ENCODE assay signal across 25 cellular contexts in the genomic region with DNA sequence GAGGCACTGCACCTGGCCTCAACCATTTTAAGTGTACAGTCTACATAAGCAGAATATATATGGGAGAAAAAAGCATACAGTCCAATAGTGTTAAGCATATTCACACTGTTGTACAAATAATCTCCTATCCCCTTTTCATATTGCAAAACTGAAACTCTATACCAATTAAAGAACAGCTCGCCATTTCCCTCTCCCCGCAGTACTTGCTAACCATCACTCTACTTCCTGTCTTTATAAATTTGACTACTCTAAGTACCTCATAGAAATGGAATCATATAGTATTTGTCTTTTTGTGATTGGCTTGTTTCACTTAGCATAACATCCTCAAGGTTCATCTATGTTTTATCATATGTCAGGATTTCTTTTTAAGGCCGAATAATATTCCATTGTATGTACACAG. TPM values are rescaled to one million over a fixed set of nuclear protein-coding genes. Genes with fewer than 3 reads are reported as not detected.
DNase-seq lines count a peak whose midpoint lies in the region; ATAC-seq, FAIRE-seq and TF ChIP-seq lines count a peak whose summit lies in the region.
"Had no signal": no experiment of that assay in that cellular context is flagged by ENCODE, and none has a peak within 500 bp of the region (broad histone marks: within the 10 kb centered on the region; RNA-seq: fewer than 3 reads in every experiment).

No MANE protein-coding gene starts in this region.

- no peak overlapping the region for H3K4me3 ChIP-seq in CD4-positive, alpha-beta memory T cell (ENCODE audit: low read length in 2 of 2)
- H3K4me3 ChIP-seq in Peyer's patch, result no peak overlapping the region
- H3K4me3 ChIP-seq: ascending aorta, dorsolateral prefrontal cortex, hepatocyte, lower lobe of right lung, smooth muscle cell, upper lobe of right lung had no signal

- POLR2A ChIA-PET in CD4-positive, alpha-beta memory T cell (lab: Charles Lee; ENCODE audit: partially characterized antibody), result interaction anchor here (0.9 to 5.1 kb wide), 12 partner anchors 12 to 284 kb away, joined by 3 to 84 read pairs (median 4); partner anchors contain the start of genes ARHGEF3 and TASOR

- TF ChIP-seq CTCF in Peyer's patch (IDR thresholded peaks at IDR 0.05), result no peak

- peak overlapping the region in 5 of 8 donors; percentile 0 to 33 (median 4) for H3K4me3 Mint-ChIP-seq in CD4-positive, alpha-beta memory T cell
- peak overlapping the region; percentile 1 for H3K4me3 Mint-ChIP-seq in T-helper 2 cell treated with Interferon-gamma antibody and Interleukin-4, amounts not matched to agents 5 μg/mL and 100 μg/mL, for 36 hours
- H3K4me3 Mint-ChIP-seq in memory B cell, result no peak overlapping the region

- no peaks in the 10 kb centered on the region for H3K36me3 Mint-ChIP-seq in CD4-positive, alpha-beta memory T cell
- H3K36me3 Mint-ChIP-seq in T-helper 2 cell treated with Interferon-gamma antibody and Interleukin-4, amounts not matched to agents 5 μg/mL and 100 μg/mL, for 36 hours (ENCODE audit: low read depth), result peaks cover 3% of the 10 kb centered on the region
- no peaks in the 10 kb centered on the region for H3K36me3 Mint-ChIP-seq in memory B cell

- intact Hi-C loops in CD4-positive, alpha-beta memory T cell (cut with micrococcal nuclease), result loop anchor here (5.0 kb wide), 1 partner anchor 398 kb away; no protein-coding TSS in a partner anchor

- H3K4me1 Mint-ChIP-seq in CD4-positive, alpha-beta memory T cell, result peaks cover 11 to 21% (median 13%) of the 10 kb centered on the region in 4 donors
- peaks cover 24% of the 10 kb centered on the region for H3K4me1 Mint-ChIP-seq in T-helper 2 cell treated with Interferon-gamma antibody and Interleukin-4, amounts not matched to agents 5 μg/mL and 100 μg/mL, for 36 hours (ENCODE audit: low read depth)
- peaks cover 5% of the 10 kb centered on the region for H3K4me1 Mint-ChIP-seq in memory B cell

- no peaks in the 10 kb centered on the region for H3K27me3 ChIP-seq in CD4-positive, alpha-beta memory T cell (ENCODE audit: insufficient read depth, low read length)
- no peaks in the 10 kb centered on the region for H3K27me3 ChIP-seq in Peyer's patch
- H3K27me3 ChIP-seq: ascending aorta, dorsolateral prefrontal cortex, hepatocyte, upper lobe of right lung had no signal

- no peak overlapping the region for H3K27ac ChIP-seq in CD4-positive, alpha-beta memory T cell (ENCODE audit: low read depth, low read length)
- no peak overlapping the region for H3K27ac ChIP-seq in Peyer's patch
- H3K27ac ChIP-seq: ascending aorta, dorsolateral prefrontal cortex, epithelial cell of prostate, hepatocyte, lower lobe of right lung, upper lobe of right lung, VCaP had no signal

- H3K9me3 Mint-ChIP-seq in CD4-positive, alpha-beta memory T cell, result no peaks in the 10 kb centered on the region
- H3K9me3 Mint-ChIP-seq in T-helper 2 cell treated with Interferon-gamma antibody and Interleukin-4, amounts not matched to agents 5 μg/mL and 100 μg/mL, for 36 hours, result peaks cover 5% of the 10 kb centered on the region
- no peaks in the 10 kb centered on the region for H3K9me3 Mint-ChIP-seq in memory B cell

- FAIRE-seq in GM12891 (lab: Jason Lieb, UNC), result peak; percentile 87

- H3K27me3 Mint-ChIP-seq in CD4-positive, alpha-beta memory T cell, result no peaks in the 10 kb centered on the region
- no peaks in the 10 kb centered on the region for H3K27me3 Mint-ChIP-seq in T-helper 2 cell treated with Interferon-gamma antibody and Interleukin-4, amounts not matched to agents 5 μg/mL and 100 μg/mL, for 36 hours (ENCODE audit: low read depth)
- H3K27me3 Mint-ChIP-seq in memory B cell, result no peaks in the 10 kb centered on the region

- H3K27ac Mint-ChIP-seq in CD4-positive, alpha-beta memory T cell, result peak overlapping the region in 4 of 7 donors; percentile 13 to 57 (median 32)
- H3K27ac Mint-ChIP-seq in T-helper 2 cell treated with Interferon-gamma antibody and Interleukin-4, amounts not matched to agents 5 μg/mL and 100 μg/mL, for 36 hours, result peak overlapping the region; percentile 52
- no peak overlapping the region for H3K27ac Mint-ChIP-seq in memory B cell

- ATAC-seq in memory B cell (ENCODE audit: low read depth) (peak; percentile 57), HG02981 (IDR thresholded peaks at IDR 0.05; ENCODE audit: unreplicated experiment) (no peak)
- ATAC-seq: HCT116, lower lobe of right lung, upper lobe of right lung had no signal

- H3K9me3 ChIP-seq in CD4-positive, alpha-beta memory T cell (ENCODE audit: control insufficient read depth in 1 of 2, low read length in 2 of 2), result no peaks in the 10 kb centered on the region
- H3K9me3 ChIP-seq in Peyer's patch, result no peaks in the 10 kb centered on the region
- H3K9me3 ChIP-seq: ascending aorta, lower lobe of right lung, upper lobe of right lung had no signal

- CTCF ChIA-PET in CD4-positive, alpha-beta memory T cell (lab: Charles Lee; ENCODE audit: partially characterized antibody), result interaction anchor here (0.7 to 10.6 kb wide), 22 partner anchors 8 to 291 kb away, joined by 3 to 321 read pairs (median 4); partner anchors contain the start of gene ARHGEF3

- H3K4me1 ChIP-seq in CD4-positive, alpha-beta memory T cell (ENCODE audit: insufficient read depth, low read length), result peaks cover 16% of the 10 kb centered on the region
- no peaks in the 10 kb centered on the region for H3K4me1 ChIP-seq in Peyer's patch
- H3K4me1 ChIP-seq: ascending aorta, upper lobe of right lung had no signal

- no peak for DNase-seq in CD4-positive, alpha-beta memory T cell
- DNase-seq in GM12891 (ENCODE audit: insufficient read length, low spot score) (no peak), memory B cell (ENCODE audit: low spot score in 2 of 2) (no peak), Peyer's patch (no peak), AG08396 (ENCODE audit: low spot score) (no peak)
- DNase-seq in T-helper 2 cell treated with Interferon-gamma antibody and Interleukin-4, amounts not matched to agents 5 μg/mL and 100 μg/mL, for 36 hours (ENCODE audit: low spot score), result no peak
- DNase-seq: activated effector memory CD4-positive, alpha-beta T cell treated with anti-CD3 and anti-CD28 coated beads, Interleukin-2, amount 50 U/mL, for 16 hours; AML-193; Calu3; central memory CD4-positive, alpha-beta T cell; dorsolateral prefrontal cortex; foreskin fibroblast; lower lobe of right lung; NCI-H1417; NCI-H526 treated with DMSO at 0.1 percent for 48 hours; occipital lobe; stimulated activated CD4-positive, alpha-beta T cell treated with anti-CD3 and anti-CD28 coated beads, Interleukin-4, amount 100 ng/mL, for 1 hour; upper lobe of right lung had no signal

- no peak for TF ChIP-seq POLR2A in GM12891 (IDR thresholded peaks at IDR 0.05; ENCODE audit: low read depth, low read length)
- TF ChIP-seq POLR2A in Peyer's patch (IDR thresholded peaks at IDR 0.05), result no peak

- H3K36me3 ChIP-seq in CD4-positive, alpha-beta memory T cell (ENCODE audit: insufficient read depth, low read length), result no peaks in the 10 kb centered on the region
- H3K36me3 ChIP-seq in Peyer's patch, result no peaks in the 10 kb centered on the region
- H3K36me3 ChIP-seq: ascending aorta, lower lobe of right lung, upper lobe of right lung had no signal

TF ChIP-seq in GM12891, 5 proteins besides CTCF, POLR2A, EP300 and RAD21:
- TF ChIP-seq TAF1 (IDR thresholded peaks at IDR 0.05; ENCODE audit: low read depth, low read length), result no peak
- TF ChIP-seq SPI1 (IDR thresholded peaks at IDR 0.05; ENCODE audit: low read depth, low read length), result peak; percentile 9; the same call in 1 of the 2 replicates

RNA-seq across cellular contexts. Expression of gene TASOR, which starts 21.6 kb away (rescaled TPM):
- 100 to 1,000 TPM; 109 to 112 TPM for total RNA-seq in CD4-positive, alpha-beta memory T cell
- 10 to 100 TPM; 22.7 to 42.2 TPM for polyA plus RNA-seq in CD4-positive, alpha-beta memory T cell
- polyA plus RNA-seq in GM12891 (2012; ENCODE audit: low read depth, missing spikeins), result 32.0 TPM
- total RNA-seq in Peyer's patch, result 10 to 100 TPM; 35.4 to 71.8 (median 46.5) TPM
